ENCODE assay signal across 1 cellular context in the genomic region with DNA sequence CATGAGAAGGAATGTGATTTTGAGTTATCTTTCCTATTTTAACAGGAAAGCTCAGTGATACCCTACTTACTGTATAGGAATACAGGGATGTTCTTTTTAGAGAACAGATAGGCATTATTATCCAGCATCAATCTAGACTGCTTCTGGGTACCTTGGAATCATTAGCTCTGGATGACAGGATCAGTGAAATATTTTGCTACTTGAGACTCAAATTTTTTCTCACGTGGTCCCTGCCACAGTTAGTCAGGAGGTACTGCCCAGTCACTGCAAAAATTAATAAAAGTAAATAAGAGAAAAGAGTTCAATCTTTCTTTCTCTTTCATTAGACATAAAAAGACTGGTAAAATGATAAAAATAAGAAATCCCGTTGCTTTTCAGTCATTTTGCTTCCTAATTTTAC.
TF ChIP-seq lines count a peak whose summit lies in the region.

No MANE protein-coding gene starts in this region.

TF ChIP-seq in GM23338, 12 proteins besides CTCF, POLR2A, EP300 and RAD21:
- TF ChIP-seq STAT1 (IDR thresholded peaks at IDR 0.05; ENCODE audit: unreplicated experiment) = no peak
- TF ChIP-seq, protein P1, sequence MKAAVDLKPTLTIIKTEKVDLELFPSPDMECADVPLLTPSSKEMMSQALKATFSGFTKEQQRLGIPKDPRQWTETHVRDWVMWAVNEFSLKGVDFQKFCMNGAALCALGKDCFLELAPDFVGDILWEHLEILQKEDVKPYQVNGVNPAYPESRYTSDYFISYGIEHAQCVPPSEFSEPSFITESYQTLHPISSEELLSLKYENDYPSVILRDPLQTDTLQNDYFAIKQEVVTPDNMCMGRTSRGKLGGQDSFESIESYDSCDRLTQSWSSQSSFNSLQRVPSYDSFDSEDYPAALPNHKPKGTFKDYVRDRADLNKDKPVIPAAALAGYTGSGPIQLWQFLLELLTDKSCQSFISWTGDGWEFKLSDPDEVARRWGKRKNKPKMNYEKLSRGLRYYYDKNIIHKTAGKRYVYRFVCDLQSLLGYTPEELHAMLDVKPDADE (IDR thresholded peaks at IDR 0.05) = no peak
- no peak for TF ChIP-seq EZH2phosphoT487 (IDR thresholded peaks at IDR 0.05; ENCODE audit: unreplicated experiment)
- no peak for TF ChIP-seq POLR2AphosphoS5 (IDR thresholded peaks at IDR 0.05; ENCODE audit: low read depth)
- no peak for TF ChIP-seq EZH2 (IDR thresholded peaks at IDR 0.05; ENCODE audit: low read depth, unreplicated experiment)
- TF ChIP-seq ZNF114 (CRISPR knock-in tag; IDR thresholded peaks at IDR 0.05) = no peak
- TF ChIP-seq, protein P2, sequence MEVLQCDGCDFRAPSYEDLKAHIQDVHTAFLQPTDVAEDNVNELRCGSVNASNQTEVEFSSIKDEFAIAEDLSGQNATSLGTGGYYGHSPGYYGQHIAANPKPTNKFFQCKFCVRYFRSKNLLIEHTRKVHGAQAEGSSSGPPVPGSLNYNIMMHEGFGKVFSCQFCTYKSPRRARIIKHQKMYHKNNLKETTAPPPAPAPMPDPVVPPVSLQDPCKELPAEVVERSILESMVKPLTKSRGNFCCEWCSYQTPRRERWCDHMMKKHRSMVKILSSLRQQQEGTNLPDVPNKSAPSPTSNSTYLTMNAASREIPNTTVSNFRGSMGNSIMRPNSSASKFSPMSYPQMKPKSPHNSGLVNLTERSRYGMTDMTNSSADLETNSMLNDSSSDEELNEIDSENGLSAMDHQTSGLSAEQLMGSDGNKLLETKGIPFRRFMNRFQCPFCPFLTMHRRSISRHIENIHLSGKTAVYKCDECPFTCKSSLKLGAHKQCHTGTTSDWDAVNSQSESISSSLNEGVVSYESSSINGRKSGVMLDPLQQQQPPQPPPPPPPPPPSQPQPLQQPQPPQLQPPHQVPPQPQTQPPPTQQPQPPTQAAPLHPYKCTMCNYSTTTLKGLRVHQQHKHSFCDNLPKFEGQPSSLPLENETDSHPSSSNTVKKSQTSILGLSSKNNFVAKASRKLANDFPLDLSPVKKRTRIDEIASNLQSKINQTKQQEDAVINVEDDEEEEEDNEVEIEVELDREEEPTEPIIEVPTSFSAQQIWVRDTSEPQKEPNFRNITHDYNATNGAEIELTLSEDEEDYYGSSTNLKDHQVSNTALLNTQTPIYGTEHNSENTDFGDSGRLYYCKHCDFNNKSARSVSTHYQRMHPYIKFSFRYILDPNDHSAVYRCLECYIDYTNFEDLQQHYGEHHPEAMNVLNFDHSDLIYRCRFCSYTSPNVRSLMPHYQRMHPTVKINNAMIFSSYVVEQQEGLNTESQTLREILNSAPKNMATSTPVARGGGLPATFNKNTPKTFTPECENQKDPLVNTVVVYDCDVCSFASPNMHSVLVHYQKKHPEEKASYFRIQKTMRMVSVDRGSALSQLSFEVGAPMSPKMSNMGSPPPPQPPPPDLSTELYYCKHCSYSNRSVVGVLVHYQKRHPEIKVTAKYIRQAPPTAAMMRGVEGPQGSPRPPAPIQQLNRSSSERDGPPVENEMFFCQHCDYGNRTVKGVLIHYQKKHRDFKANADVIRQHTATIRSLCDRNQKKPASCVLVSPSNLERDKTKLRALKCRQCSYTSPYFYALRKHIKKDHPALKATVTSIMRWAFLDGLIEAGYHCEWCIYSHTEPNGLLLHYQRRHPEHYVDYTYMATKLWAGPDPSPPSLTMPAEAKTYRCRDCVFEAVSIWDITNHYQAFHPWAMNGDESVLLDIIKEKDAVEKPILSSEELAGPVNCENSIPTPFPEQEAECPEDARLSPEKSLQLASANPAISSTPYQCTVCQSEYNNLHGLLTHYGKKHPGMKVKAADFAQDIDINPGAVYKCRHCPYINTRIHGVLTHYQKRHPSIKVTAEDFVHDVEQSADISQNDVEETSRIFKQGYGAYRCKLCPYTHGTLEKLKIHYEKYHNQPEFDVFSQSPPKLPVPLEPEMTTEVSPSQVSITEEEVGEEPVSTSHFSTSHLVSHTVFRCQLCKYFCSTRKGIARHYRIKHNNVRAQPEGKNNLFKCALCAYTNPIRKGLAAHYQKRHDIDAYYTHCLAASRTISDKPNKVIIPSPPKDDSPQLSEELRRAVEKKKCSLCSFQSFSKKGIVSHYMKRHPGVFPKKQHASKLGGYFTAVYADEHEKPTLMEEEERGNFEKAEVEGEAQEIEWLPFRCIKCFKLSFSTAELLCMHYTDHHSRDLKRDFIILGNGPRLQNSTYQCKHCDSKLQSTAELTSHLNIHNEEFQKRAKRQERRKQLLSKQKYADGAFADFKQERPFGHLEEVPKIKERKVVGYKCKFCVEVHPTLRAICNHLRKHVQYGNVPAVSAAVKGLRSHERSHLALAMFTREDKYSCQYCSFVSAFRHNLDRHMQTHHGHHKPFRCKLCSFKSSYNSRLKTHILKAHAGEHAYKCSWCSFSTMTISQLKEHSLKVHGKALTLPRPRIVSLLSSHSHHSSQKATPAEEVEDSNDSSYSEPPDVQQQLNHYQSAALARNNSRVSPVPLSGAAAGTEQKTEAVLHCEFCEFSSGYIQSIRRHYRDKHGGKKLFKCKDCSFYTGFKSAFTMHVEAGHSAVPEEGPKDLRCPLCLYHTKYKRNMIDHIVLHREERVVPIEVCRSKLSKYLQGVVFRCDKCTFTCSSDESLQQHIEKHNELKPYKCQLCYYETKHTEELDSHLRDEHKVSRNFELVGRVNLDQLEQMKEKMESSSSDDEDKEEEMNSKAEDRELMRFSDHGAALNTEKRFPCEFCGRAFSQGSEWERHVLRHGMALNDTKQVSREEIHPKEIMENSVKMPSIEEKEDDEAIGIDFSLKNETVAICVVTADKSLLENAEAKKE (CRISPR knock-in tag; IDR thresholded peaks at IDR 0.05) = no peak
